ENCODE assay signal across 23 cellular contexts in genomic region chr2:5515693-5516092, GRCh38.
"Had no signal": no experiment of that assay in that cellular context is flagged by ENCODE, and none has a peak within 500 bp of the region (broad histone marks: within the 10 kb centered on the region; RNA-seq: fewer than 3 reads in every experiment).

No MANE protein-coding gene starts in this region.

- H3K9me3 ChIP-seq: colonic mucosa, esophagus muscularis mucosa, gastrocnemius medialis, gastroesophageal sphincter, heart left ventricle, heart right ventricle had no signal

- H3K27ac ChIP-seq: colonic mucosa, coronary artery, dorsolateral prefrontal cortex, epithelial cell of prostate, esophagus muscularis mucosa, esophagus squamous epithelium, foreskin keratinocyte, gastrocnemius medialis, gastroesophageal sphincter, heart left ventricle, heart right ventricle had no signal

- H3K27me3 ChIP-seq: colonic mucosa, esophagus muscularis mucosa, esophagus squamous epithelium, foreskin keratinocyte, gastrocnemius medialis, gastroesophageal sphincter, heart left ventricle, heart right ventricle had no signal

- H3K4me3 ChIP-seq: colonic mucosa, coronary artery, dorsolateral prefrontal cortex, esophagus muscularis mucosa, esophagus squamous epithelium, gastrocnemius medialis, gastroesophageal sphincter, heart left ventricle, heart right ventricle had no signal

- H3K36me3 ChIP-seq: colonic mucosa, esophagus muscularis mucosa, esophagus squamous epithelium, gastrocnemius medialis, gastroesophageal sphincter, heart left ventricle, heart right ventricle had no signal

- DNase-seq: colonic mucosa; cortex of kidney; dermis blood vessel endothelial cell; dorsolateral prefrontal cortex; effector CD4-positive, alpha-beta T cell; effector CD8-positive, alpha-beta T cell; effector memory CD4-positive, alpha-beta T cell; effector memory CD8-positive, alpha-beta T cell; endodermal cell; erythroblast; esophagus squamous epithelium; foreskin fibroblast; foreskin keratinocyte; foreskin melanocyte; gastrocnemius medialis; glutamatergic neuron; head of caudate nucleus; heart left ventricle; heart right ventricle had no signal
